ENCODE assay signal across 1 cellular context in genomic region chr6:108768176-108768555, GRCh38.
TF ChIP-seq lines count a peak whose summit lies in the region.

No MANE protein-coding gene starts in this region.

TF ChIP-seq in GM23338, 12 proteins besides CTCF, POLR2A, EP300 and RAD21:
- TF ChIP-seq ZNF462 (CRISPR knock-in tag; IDR thresholded peaks at IDR 0.05) (no peak), EZH2 (IDR thresholded peaks at IDR 0.05; ENCODE audit: low read depth, unreplicated experiment) (no peak), NANOG (IDR thresholded peaks at IDR 0.05; ENCODE audit: borderline replicate concordance) (no peak), JUNB (IDR thresholded peaks at IDR 0.05; ENCODE audit: unreplicated experiment) (no peak), STAT1 (IDR thresholded peaks at IDR 0.05; ENCODE audit: unreplicated experiment) (no peak), ZNF114 (CRISPR knock-in tag; IDR thresholded peaks at IDR 0.05) (no peak), CREB1 (CRISPR knock-in tag; IDR thresholded peaks at IDR 0.05; ENCODE audit: low read depth) (no peak), ETS1 (IDR thresholded peaks at IDR 0.05) (no peak), REST (IDR thresholded peaks at IDR 0.05; ENCODE audit: unreplicated experiment) (no peak), ZNF331 (CRISPR knock-in tag; IDR thresholded peaks at IDR 0.05; ENCODE audit: low read depth) (no peak), EZH2phosphoT487 (IDR thresholded peaks at IDR 0.05; ENCODE audit: unreplicated experiment) (no peak), POLR2AphosphoS5 (IDR thresholded peaks at IDR 0.05; ENCODE audit: low read depth) (no peak)
TF ChIP-seq in GM23338: peak in this region for 0.
